In the genomic region with DNA sequence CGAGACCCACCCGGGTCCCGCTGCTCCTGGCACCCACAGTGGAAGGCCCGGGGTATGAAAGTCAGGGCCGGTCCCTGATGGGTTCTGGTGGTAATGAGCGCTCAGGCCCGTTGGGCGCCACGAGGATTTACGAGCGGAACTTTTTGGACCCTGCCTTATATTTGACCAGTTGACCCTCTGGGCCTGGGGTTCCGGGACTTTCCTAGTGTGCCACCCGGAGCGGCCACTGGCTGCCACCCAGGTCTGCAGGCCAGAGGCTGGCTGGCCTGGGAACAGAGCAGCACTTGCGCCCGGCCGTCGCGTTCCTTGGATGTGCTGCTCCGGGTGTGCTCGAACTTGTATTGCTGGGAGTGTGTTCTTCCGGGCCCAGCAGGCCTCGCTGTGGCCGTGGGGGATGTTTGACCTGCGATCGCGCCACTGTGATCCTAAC, we compare ENCODE assay signal across 9 cellular contexts. TPM values are rescaled to one million over a fixed set of nuclear protein-coding genes. Genes with fewer than 3 reads are reported as not detected.
DNase-seq lines count a peak whose midpoint lies in the region; ATAC-seq and TF ChIP-seq lines count a peak whose summit lies in the region.
"Had no signal": no experiment of that assay in that cellular context is flagged by ENCODE, and none has a peak within 500 bp of the region (broad histone marks: within the 10 kb centered on the region; RNA-seq: fewer than 3 reads in every experiment).

No MANE protein-coding gene starts in this region.

- no peak overlapping the region for H3K27ac Mint-ChIP-seq in stimulated activated memory B cell treated with anti-CD40 and anti-IgM and Interleukin-4, amounts not matched to agents 10 μg/mL and 1 μg/mL and 100 μg/mL, for 72 hours

- H3K4me1 ChIP-seq in mammary epithelial cell (ENCODE audit: insufficient read depth, low read length) = peaks cover 33% of the 10 kb centered on the region

- H3K79me2 ChIP-seq in mammary epithelial cell (ENCODE audit: insufficient read depth, low read length) = peaks cover 60% of the 10 kb centered on the region

- H3K36me3 ChIP-seq in mammary epithelial cell (ENCODE audit: insufficient read depth, low read length) = no peaks in the 10 kb centered on the region

- CTCF ChIA-PET in mammary epithelial cell (lab: Charles Lee; ENCODE audit: low non-redundant PET) = no interaction called here

- in situ Hi-C loops in KBM-7 (cut with MboI; ENCODE audit: low pct_unique_long_range_greater_than_20kb, low sequenced_read_pairs) (no loop called here), mammary epithelial cell (cut with MboI; ENCODE audit: low sequenced_read_pairs in 2 of 2) (loop anchor here in 1 of 2 donors (5.0 kb wide), 1 partner anchor 33 kb away; no protein-coding TSS in a partner anchor)

- peaks cover 18% of the 10 kb centered on the region for H3K4me1 Mint-ChIP-seq in stimulated activated memory B cell treated with anti-CD40 and anti-IgM and Interleukin-4, amounts not matched to agents 10 μg/mL and 1 μg/mL and 100 μg/mL, for 72 hours

- no peaks in the 10 kb centered on the region for H3K36me3 Mint-ChIP-seq in stimulated activated memory B cell treated with anti-CD40 and anti-IgM and Interleukin-4, amounts not matched to agents 10 μg/mL and 1 μg/mL and 100 μg/mL, for 72 hours

- intact Hi-C loops in mammary epithelial cell (cut with micrococcal nuclease) = loop anchor here (1.0 to 5.0 kb wide), 4 partner anchors 30 to 219 kb away; no protein-coding TSS in a partner anchor

- peak overlapping the region; percentile 97 for H3K27ac ChIP-seq in mammary epithelial cell (ENCODE audit: insufficient read depth, low read depth, low read length)

- dilution Hi-C loops in mammary epithelial cell (cut with HindIII; ENCODE audit: low sequenced_read_pairs) = no loop called here

- peak overlapping the region; percentile 76 for H3K4me3 Mint-ChIP-seq in stimulated activated memory B cell treated with anti-CD40 and anti-IgM and Interleukin-4, amounts not matched to agents 10 μg/mL and 1 μg/mL and 100 μg/mL, for 72 hours

- ATAC-seq in stimulated activated memory B cell treated with anti-CD40 and anti-IgM and Interleukin-4, amounts not matched to agents 10 μg/mL and 1 μg/mL and 100 μg/mL, for 72 hours = peak; percentile 24
- ATAC-seq in HG03460 (IDR thresholded peaks at IDR 0.05; ENCODE audit: unreplicated experiment) = no peak

- H3K9me3 Mint-ChIP-seq in stimulated activated memory B cell treated with anti-CD40 and anti-IgM and Interleukin-4, amounts not matched to agents 10 μg/mL and 1 μg/mL and 100 μg/mL, for 72 hours = no peaks in the 10 kb centered on the region

- DNase-seq in KBM-7 = peak; percentile 47
- DNase-seq in mammary epithelial cell = no peak
- DNase-seq in kidney tubule cell (ENCODE audit: low spot score) = peak; percentile 54
- no peak for DNase-seq in central memory CD4-positive, alpha-beta T cell
- DNase-seq in middle frontal gyrus (ENCODE audit: extremely low spot score, low spot score) = no peak

- H3K4me3 ChIP-seq in mammary epithelial cell (replicated peaks in 1 of 3; ENCODE audit: insufficient read depth in 1 of 3, low read depth in 2 of 3, low read length in 3 of 3) = peak overlapping the region; percentile 81 to 97 (median 94)

- no CpG with 5 or more reads among the region's 27 CpGs for WGBS in mammary epithelial cell (ENCODE audit: low coverage, missing lambda C conversion rate)

- peak overlapping the region; percentile 99 for H3K9ac ChIP-seq in mammary epithelial cell (ENCODE audit: insufficient read depth, low read length)

- H3K27me3 Mint-ChIP-seq in stimulated activated memory B cell treated with anti-CD40 and anti-IgM and Interleukin-4, amounts not matched to agents 10 μg/mL and 1 μg/mL and 100 μg/mL, for 72 hours = peaks cover 56% of the 10 kb centered on the region

- no peaks in the 10 kb centered on the region for H3K27me3 ChIP-seq in mammary epithelial cell (ENCODE audit: insufficient read depth, low read length)

- no TSS peak for BruUV-seq in mammary epithelial cell (replicated peaks; lab: Mats Ljungman, UMichigan)

- peak overlapping the region; percentile 74 for H3K4me2 ChIP-seq in mammary epithelial cell (ENCODE audit: insufficient read depth, low read depth, low read length)

- H3K9me3 ChIP-seq in mammary epithelial cell (replicated peaks; ENCODE audit: insufficient read depth, low read length) = no peaks in the 10 kb centered on the region

- peak overlapping the region; percentile 79 for H2AFZ ChIP-seq in mammary epithelial cell (ENCODE audit: low read depth, low read length)

- TF ChIP-seq CTCF in mammary epithelial cell (conservative IDR thresholded peaks at IDR 0.05 in 1 of 2, IDR thresholded peaks at IDR 0.05 in 1 of 2; ENCODE audit: extremely low read depth in 1 of 2, insufficient read depth in 1 of 2, low read depth in 1 of 2, low read length in 2 of 2) = no peak

- no peaks in the 10 kb centered on the region for H4K20me1 ChIP-seq in mammary epithelial cell (ENCODE audit: insufficient read depth, low read length)

RNA-seq across cellular contexts. Expression of a gene that starts 1.0 kb away (rescaled TPM):
- 10 to 100 TPM; 57.2 to 93.5 TPM for total RNA-seq in mammary epithelial cell
- 65.6 TPM for polyA plus RNA-seq in mammary epithelial cell
- polyA minus RNA-seq in mammary epithelial cell = 106 TPM

RNA-seq across cellular contexts. Expression of a gene that starts 29.9 kb away (rescaled TPM):
- total RNA-seq in mammary epithelial cell = not detected
- not detected for polyA plus RNA-seq in mammary epithelial cell
- polyA minus RNA-seq in mammary epithelial cell = not detected
- total RNA-seq: glomerular endothelial cell, SK-MEL-5 had no signal

Comparison
In these comparisons a context has a peak if more than half of its experiments do, and no peak if none do; other contexts are left out.
1. DNase-seq: peak in KBM-7 (single experiment) and kidney tubule cell (single experiment); none in mammary epithelial cell (single experiment), central memory CD4-positive, alpha-beta T cell (single experiment) and middle frontal gyrus (single experiment).